ENCODE assay signal across 1 cellular context in the genomic region with DNA sequence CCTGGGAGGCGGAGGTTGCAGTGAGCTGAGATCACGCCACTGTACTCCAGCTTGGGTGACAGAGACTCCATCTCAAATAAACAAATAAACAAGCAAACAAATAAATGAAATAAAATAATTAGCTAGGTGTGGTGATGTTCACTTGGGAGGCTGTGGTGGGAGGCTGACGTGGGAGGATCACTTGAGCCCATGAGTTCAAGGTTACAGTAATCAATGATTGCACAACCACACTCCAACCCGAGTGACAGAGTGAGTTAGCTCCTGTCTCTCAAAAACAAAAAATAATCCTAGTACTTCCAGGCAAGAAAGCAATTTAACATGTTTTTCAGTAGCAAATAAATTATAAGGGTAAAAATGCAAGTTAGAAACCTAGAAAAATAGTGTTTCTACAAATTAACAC.
TF ChIP-seq lines count a peak whose summit lies in the region.

No MANE protein-coding gene starts in this region.

TF ChIP-seq in HepG2, 621 proteins besides CTCF, POLR2A, EP300 and RAD21 (continued from another document and continues in another):
- TF ChIP-seq SALL2 (CRISPR knock-in tag; IDR thresholded peaks at IDR 0.05): no peak
- no peak for TF ChIP-seq DMAP1 (CRISPR knock-in tag; IDR thresholded peaks at IDR 0.05)
- TF ChIP-seq ZNF362 (CRISPR knock-in tag; IDR thresholded peaks at IDR 0.05; ENCODE audit: borderline replicate concordance): no peak
- no peak for TF ChIP-seq HNRNPL (IDR thresholded peaks at IDR 0.05; ENCODE audit: low read depth, low read length)
- no peak for TF ChIP-seq ZNF275 (CRISPR knock-in tag; IDR thresholded peaks at IDR 0.05; ENCODE audit: borderline replicate concordance)
- TF ChIP-seq NONO (IDR thresholded peaks at IDR 0.05): no peak
- 0 out of 2 replicates have a peak, but pooled peaks have one; percentile 30 for TF ChIP-seq NONO (CRISPR knock-in tag; conservative IDR thresholded peaks at IDR 0.05)
- TF ChIP-seq, protein P1, sequence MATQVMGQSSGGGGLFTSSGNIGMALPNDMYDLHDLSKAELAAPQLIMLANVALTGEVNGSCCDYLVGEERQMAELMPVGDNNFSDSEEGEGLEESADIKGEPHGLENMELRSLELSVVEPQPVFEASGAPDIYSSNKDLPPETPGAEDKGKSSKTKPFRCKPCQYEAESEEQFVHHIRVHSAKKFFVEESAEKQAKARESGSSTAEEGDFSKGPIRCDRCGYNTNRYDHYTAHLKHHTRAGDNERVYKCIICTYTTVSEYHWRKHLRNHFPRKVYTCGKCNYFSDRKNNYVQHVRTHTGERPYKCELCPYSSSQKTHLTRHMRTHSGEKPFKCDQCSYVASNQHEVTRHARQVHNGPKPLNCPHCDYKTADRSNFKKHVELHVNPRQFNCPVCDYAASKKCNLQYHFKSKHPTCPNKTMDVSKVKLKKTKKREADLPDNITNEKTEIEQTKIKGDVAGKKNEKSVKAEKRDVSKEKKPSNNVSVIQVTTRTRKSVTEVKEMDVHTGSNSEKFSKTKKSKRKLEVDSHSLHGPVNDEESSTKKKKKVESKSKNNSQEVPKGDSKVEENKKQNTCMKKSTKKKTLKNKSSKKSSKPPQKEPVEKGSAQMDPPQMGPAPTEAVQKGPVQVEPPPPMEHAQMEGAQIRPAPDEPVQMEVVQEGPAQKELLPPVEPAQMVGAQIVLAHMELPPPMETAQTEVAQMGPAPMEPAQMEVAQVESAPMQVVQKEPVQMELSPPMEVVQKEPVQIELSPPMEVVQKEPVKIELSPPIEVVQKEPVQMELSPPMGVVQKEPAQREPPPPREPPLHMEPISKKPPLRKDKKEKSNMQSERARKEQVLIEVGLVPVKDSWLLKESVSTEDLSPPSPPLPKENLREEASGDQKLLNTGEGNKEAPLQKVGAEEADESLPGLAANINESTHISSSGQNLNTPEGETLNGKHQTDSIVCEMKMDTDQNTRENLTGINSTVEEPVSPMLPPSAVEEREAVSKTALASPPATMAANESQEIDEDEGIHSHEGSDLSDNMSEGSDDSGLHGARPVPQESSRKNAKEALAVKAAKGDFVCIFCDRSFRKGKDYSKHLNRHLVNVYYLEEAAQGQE (IDR thresholded peaks at IDR 0.05; ENCODE audit: borderline replicate concordance in 1 of 2, low read depth in 1 of 2, low read length in 2 of 2): no peak
- TF ChIP-seq ELF1 (CRISPR knock-in tag; IDR thresholded peaks at IDR 0.05): no peak
- TF ChIP-seq FOXO4 (CRISPR knock-in tag; conservative IDR thresholded peaks at IDR 0.05): no peak
- peak; percentile 33; the same call in 1 of the 2 replicates for TF ChIP-seq THAP11 (CRISPR knock-in tag; IDR thresholded peaks at IDR 0.05)
- TF ChIP-seq SMYD3 (CRISPR knock-in tag; IDR thresholded peaks at IDR 0.05): no peak
- no peak for TF ChIP-seq PLSCR1 (CRISPR knock-in tag; IDR thresholded peaks at IDR 0.05; ENCODE audit: borderline replicate concordance)
- 0 out of 2 replicates have a peak, but pooled peaks have one; percentile 23 for TF ChIP-seq ZNF644 (CRISPR knock-in tag; IDR thresholded peaks at IDR 0.05; ENCODE audit: low read depth)
- TF ChIP-seq ZNF263 (CRISPR knock-in tag; IDR thresholded peaks at IDR 0.05): peak; percentile 74
- no peak for TF ChIP-seq EEA1 (CRISPR knock-in tag; IDR thresholded peaks at IDR 0.05; ENCODE audit: borderline replicate concordance)
- TF ChIP-seq ZNF383 (CRISPR knock-in tag; IDR thresholded peaks at IDR 0.05; ENCODE audit: borderline replicate concordance): no peak
- no peak for TF ChIP-seq MTF2 (CRISPR knock-in tag; IDR thresholded peaks at IDR 0.05; ENCODE audit: borderline replicate concordance)
- TF ChIP-seq, protein P2, sequence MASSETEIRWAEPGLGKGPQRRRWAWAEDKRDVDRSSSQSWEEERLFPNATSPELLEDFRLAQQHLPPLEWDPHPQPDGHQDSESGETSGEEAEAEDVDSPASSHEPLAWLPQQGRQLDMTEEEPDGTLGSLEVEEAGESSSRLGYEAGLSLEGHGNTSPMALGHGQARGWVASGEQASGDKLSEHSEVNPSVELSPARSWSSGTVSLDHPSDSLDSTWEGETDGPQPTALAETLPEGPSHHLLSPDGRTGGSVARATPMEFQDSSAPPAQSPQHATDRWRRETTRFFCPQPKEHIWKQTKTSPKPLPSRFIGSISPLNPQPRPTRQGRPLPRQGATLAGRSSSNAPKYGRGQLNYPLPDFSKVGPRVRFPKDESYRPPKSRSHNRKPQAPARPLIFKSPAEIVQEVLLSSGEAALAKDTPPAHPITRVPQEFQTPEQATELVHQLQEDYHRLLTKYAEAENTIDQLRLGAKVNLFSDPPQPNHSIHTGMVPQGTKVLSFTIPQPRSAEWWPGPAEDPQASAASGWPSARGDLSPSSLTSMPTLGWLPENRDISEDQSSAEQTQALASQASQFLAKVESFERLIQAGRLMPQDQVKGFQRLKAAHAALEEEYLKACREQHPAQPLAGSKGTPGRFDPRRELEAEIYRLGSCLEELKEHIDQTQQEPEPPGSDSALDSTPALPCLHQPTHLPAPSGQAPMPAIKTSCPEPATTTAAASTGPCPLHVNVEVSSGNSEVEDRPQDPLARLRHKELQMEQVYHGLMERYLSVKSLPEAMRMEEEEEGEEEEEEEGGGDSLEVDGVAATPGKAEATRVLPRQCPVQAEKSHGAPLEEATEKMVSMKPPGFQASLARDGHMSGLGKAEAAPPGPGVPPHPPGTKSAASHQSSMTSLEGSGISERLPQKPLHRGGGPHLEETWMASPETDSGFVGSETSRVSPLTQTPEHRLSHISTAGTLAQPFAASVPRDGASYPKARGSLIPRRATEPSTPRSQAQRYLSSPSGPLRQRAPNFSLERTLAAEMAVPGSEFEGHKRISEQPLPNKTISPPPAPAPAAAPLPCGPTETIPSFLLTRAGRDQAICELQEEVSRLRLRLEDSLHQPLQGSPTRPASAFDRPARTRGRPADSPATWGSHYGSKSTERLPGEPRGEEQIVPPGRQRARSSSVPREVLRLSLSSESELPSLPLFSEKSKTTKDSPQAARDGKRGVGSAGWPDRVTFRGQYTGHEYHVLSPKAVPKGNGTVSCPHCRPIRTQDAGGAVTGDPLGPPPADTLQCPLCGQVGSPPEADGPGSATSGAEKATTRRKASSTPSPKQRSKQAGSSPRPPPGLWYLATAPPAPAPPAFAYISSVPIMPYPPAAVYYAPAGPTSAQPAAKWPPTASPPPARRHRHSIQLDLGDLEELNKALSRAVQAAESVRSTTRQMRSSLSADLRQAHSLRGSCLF (CRISPR knock-in tag; IDR thresholded peaks at IDR 0.05; ENCODE audit: borderline replicate concordance): no peak
- no peak for TF ChIP-seq NFYC (CRISPR knock-in tag; IDR thresholded peaks at IDR 0.05)
- no peak for TF ChIP-seq POLR2AphosphoS5 (IDR thresholded peaks at IDR 0.05; ENCODE audit: low read depth, low read length)
- peak; percentile 34; the same call in 1 of the 2 replicates for TF ChIP-seq HMG20A (CRISPR knock-in tag; IDR thresholded peaks at IDR 0.05; ENCODE audit: borderline replicate concordance)
- TF ChIP-seq ZNF724P (CRISPR knock-in tag; IDR thresholded peaks at IDR 0.05; ENCODE audit: borderline replicate concordance): no peak
- TF ChIP-seq, protein P3, sequence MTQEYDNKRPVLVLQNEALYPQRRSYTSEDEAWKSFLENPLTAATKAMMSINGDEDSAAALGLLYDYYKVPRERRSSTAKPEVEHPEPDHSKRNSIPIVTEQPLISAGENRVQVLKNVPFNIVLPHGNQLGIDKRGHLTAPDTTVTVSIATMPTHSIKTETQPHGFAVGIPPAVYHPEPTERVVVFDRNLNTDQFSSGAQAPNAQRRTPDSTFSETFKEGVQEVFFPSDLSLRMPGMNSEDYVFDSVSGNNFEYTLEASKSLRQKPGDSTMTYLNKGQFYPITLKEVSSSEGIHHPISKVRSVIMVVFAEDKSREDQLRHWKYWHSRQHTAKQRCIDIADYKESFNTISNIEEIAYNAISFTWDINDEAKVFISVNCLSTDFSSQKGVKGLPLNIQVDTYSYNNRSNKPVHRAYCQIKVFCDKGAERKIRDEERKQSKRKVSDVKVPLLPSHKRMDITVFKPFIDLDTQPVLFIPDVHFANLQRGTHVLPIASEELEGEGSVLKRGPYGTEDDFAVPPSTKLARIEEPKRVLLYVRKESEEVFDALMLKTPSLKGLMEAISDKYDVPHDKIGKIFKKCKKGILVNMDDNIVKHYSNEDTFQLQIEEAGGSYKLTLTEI (CRISPR knock-in tag; conservative IDR thresholded peaks at IDR 0.05): no peak
- no peak for TF ChIP-seq WIZ (CRISPR knock-in tag; IDR thresholded peaks at IDR 0.05)
- TF ChIP-seq PHF8 (CRISPR knock-in tag; IDR thresholded peaks at IDR 0.05): no peak
- no peak for TF ChIP-seq SALL1 (CRISPR knock-in tag; IDR thresholded peaks at IDR 0.05)
- no peak for TF ChIP-seq ETV5 (CRISPR knock-in tag; IDR thresholded peaks at IDR 0.05; ENCODE audit: borderline replicate concordance)
- no peak for TF ChIP-seq SP1 (IDR thresholded peaks at IDR 0.05)
- TF ChIP-seq SP1 (CRISPR knock-in tag; IDR thresholded peaks at IDR 0.05): no peak
- TF ChIP-seq CHD4 (IDR thresholded peaks at IDR 0.05; ENCODE audit: borderline replicate concordance, low read length): no peak
- no peak for TF ChIP-seq RBM39 (IDR thresholded peaks at IDR 0.05; ENCODE audit: low read depth, low read length, poor library complexity, severe bottlenecking)
- TF ChIP-seq FOXK1 (CRISPR knock-in tag; IDR thresholded peaks at IDR 0.05; ENCODE audit: borderline replicate concordance, low read depth): no peak
- TF ChIP-seq MATR3 (CRISPR knock-in tag; IDR thresholded peaks at IDR 0.05): no peak
- TF ChIP-seq CBFB (CRISPR knock-in tag; IDR thresholded peaks at IDR 0.05): no peak
- no peak for TF ChIP-seq NFKBIZ (CRISPR knock-in tag; IDR thresholded peaks at IDR 0.05)
- no peak for TF ChIP-seq ZIK1 (CRISPR knock-in tag; IDR thresholded peaks at IDR 0.05; ENCODE audit: borderline replicate concordance, low read depth)
- TF ChIP-seq ZNF354B (CRISPR knock-in tag; IDR thresholded peaks at IDR 0.05): no peak
